In the genomic region with DNA sequence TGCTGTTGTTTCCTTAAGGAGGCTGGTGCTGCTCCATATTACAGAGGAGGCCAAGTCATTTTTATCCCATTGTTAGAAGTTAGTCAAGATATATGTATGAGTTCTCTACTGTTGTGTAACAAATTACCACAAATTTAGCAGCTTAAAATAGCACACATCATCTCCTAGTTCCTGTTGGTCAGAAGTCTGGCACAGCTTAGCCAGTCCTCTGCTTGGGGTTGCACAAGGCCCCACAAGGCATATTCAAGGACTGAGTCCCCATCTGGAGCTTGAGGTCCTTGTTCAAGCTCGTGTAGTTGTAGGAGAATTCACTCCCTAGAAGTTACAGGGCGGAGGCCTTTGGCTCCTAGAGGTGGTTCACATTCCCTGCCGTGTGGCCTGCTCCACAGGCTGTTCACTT, we compare ENCODE assay signal across 20 cellular contexts. TPM values are rescaled to one million over a fixed set of nuclear protein-coding genes. Genes with fewer than 3 reads are reported as not detected.
DNase-seq lines count a peak whose midpoint lies in the region; ATAC-seq and TF ChIP-seq lines count a peak whose summit lies in the region.
"Had no signal": no experiment of that assay in that cellular context is flagged by ENCODE, and none has a peak within 500 bp of the region (broad histone marks: within the 10 kb centered on the region; RNA-seq: fewer than 3 reads in every experiment).

No MANE protein-coding gene starts in this region.

- dilution Hi-C loops in mammary epithelial cell (cut with HindIII; ENCODE audit: low sequenced_read_pairs), result loop anchor here (5.0 to 25.0 kb wide), 2 partner anchors 40 to 420 kb away; no protein-coding TSS in a partner anchor

- H3K36me3 Mint-ChIP-seq in CD14-positive monocyte, result peaks cover 53 to 59% of the 10 kb centered on the region in 2 donors
- H3K36me3 Mint-ChIP-seq in natural killer cell treated with Interleukin-12 subunit alpha and Interleukin-12 subunit beta and Interleukin-15 and Interleukin-18, amount 100 ng/mL, for 72 hours, result peaks cover 12% of the 10 kb centered on the region

- peak; percentile 75 for DNase-seq in CD14-positive monocyte (ENCODE audit: low spot score)
- DNase-seq in MG63, result peak; percentile 48
- DNase-seq in mammary epithelial cell, result peak; percentile 50
- no peak for DNase-seq in natural killer cell treated with Interleukin-12 subunit alpha and Interleukin-12 subunit beta and Interleukin-15 and Interleukin-18, amount 100 ng/mL, for 72 hours (ENCODE audit: low spot score)
- DNase-seq in aorta, result no peak
- DNase-seq in erythroblast (lab: John Stamatoyannopoulos, UW), result no peak
- no peak for DNase-seq in SHP77 (lab: John Stamatoyannopoulos, UW)
- DNase-seq: activated T-cell treated with anti-CD3 and anti-CD28 coated beads, Interleukin-2, amount 50 U/mL, for 4 hours; CD4-positive, CD25-positive, alpha-beta regulatory T cell; central memory CD4-positive, alpha-beta T cell; DMS79 treated with DMSO at 0.1 percent for 48 hours; endodermal cell; kidney; NCI-H2029 treated with DMSO at 0.1 percent for 48 hours; ovary; RPMI8226; stimulated activated naive CD4-positive, alpha-beta T cell treated with Interleukin-2 at 50 U/mL for 16 hours had no signal

- peaks cover 84% of the 10 kb centered on the region for H3K79me2 ChIP-seq in mammary epithelial cell (ENCODE audit: insufficient read depth, low read length)

- H3K27ac ChIP-seq in mammary epithelial cell (ENCODE audit: insufficient read depth, low read depth, low read length) (no peak overlapping the region), aorta (ENCODE audit: low read depth in 1 of 2, low read length in 2 of 2) (no peak overlapping the region)
- H3K27ac ChIP-seq: heart left ventricle, ovary had no signal

- CTCF ChIA-PET in mammary epithelial cell (lab: Charles Lee; ENCODE audit: low non-redundant PET), result no interaction called here

- peak overlapping the region; percentile 8 to 79 (median 74) for H3K27ac Mint-ChIP-seq in CD14-positive monocyte
- H3K27ac Mint-ChIP-seq in natural killer cell treated with Interleukin-12 subunit alpha and Interleukin-12 subunit beta and Interleukin-15 and Interleukin-18, amount 100 ng/mL, for 72 hours, result no peak overlapping the region
- H3K27ac Mint-ChIP-seq: activated naive CD8-positive, alpha-beta T cell; CD4-positive, CD25-positive, alpha-beta regulatory T cell; endodermal cell had no signal

- H3K9me3 Mint-ChIP-seq in CD14-positive monocyte, result peaks cover 0 to 7% (median 4%) of the 10 kb centered on the region in 7 donors
- H3K9me3 Mint-ChIP-seq in natural killer cell treated with Interleukin-12 subunit alpha and Interleukin-12 subunit beta and Interleukin-15 and Interleukin-18, amount 100 ng/mL, for 72 hours, result no peaks in the 10 kb centered on the region
- H3K9me3 Mint-ChIP-seq: activated T-cell treated with anti-CD3 and anti-CD28 coated beads, Interleukin-2, amount 50 U/mL, for 4 hours; CD4-positive, CD25-positive, alpha-beta regulatory T cell had no signal

- no peak overlapping the region for H3K4me2 ChIP-seq in mammary epithelial cell (ENCODE audit: insufficient read depth, low read depth, low read length)

- BruUV-seq in mammary epithelial cell (replicated peaks; lab: Mats Ljungman, UMichigan), result no TSS peak

- no peak overlapping the region for H2AFZ ChIP-seq in mammary epithelial cell (ENCODE audit: low read depth, low read length)

- TF ChIP-seq CTCF in CD14-positive monocyte (IDR thresholded peaks at IDR 0.05), result no peak
- TF ChIP-seq CTCF in mammary epithelial cell (conservative IDR thresholded peaks at IDR 0.05 in 1 of 2, IDR thresholded peaks at IDR 0.05 in 1 of 2; ENCODE audit: extremely low read depth in 1 of 2, insufficient read depth in 1 of 2, low read depth in 1 of 2, low read length in 2 of 2), result no peak

- peak overlapping the region in 1 of 2 donors; percentile 31 for H3K4me3 Mint-ChIP-seq in CD14-positive monocyte
- H3K4me3 Mint-ChIP-seq in natural killer cell treated with Interleukin-12 subunit alpha and Interleukin-12 subunit beta and Interleukin-15 and Interleukin-18, amount 100 ng/mL, for 72 hours, result no peak overlapping the region
- H3K4me3 Mint-ChIP-seq: activated naive CD8-positive, alpha-beta T cell; activated T-cell treated with anti-CD3 and anti-CD28 coated beads, Interleukin-2, amount 50 U/mL, for 4 hours; CD4-positive, CD25-positive, alpha-beta regulatory T cell; endodermal cell had no signal

- in situ Hi-C loops in mammary epithelial cell (cut with MboI; ENCODE audit: low sequenced_read_pairs in 2 of 2), result loop anchor here (5.0 to 10.0 kb wide), 6 partner anchors 188 to 628 kb away; partner anchors contain the start of genes CDKN2B (in 2 of the 2) and DMRTA1 (in 1 of the 2)

- H3K36me3 ChIP-seq in MG63 (peaks cover 99% of the 10 kb centered on the region), mammary epithelial cell (ENCODE audit: insufficient read depth, low read length) (peaks cover 37% of the 10 kb centered on the region), aorta (ENCODE audit: control insufficient read depth in 1 of 2, insufficient read depth in 2 of 2, low read length in 1 of 2) (peaks cover 4 to 12% of the 10 kb centered on the region in 2 donors)
- H3K36me3 ChIP-seq: ovary had no signal

- no peaks in the 10 kb centered on the region for H3K27me3 Mint-ChIP-seq in CD14-positive monocyte (ENCODE audit: low read depth in 3 of 3)
- no peaks in the 10 kb centered on the region for H3K27me3 Mint-ChIP-seq in natural killer cell treated with Interleukin-12 subunit alpha and Interleukin-12 subunit beta and Interleukin-15 and Interleukin-18, amount 100 ng/mL, for 72 hours
- H3K27me3 Mint-ChIP-seq: activated naive CD8-positive, alpha-beta T cell; CD4-positive, CD25-positive, alpha-beta regulatory T cell had no signal

- TF ChIP-seq POLR2A in erythroblast (IDR thresholded peaks at IDR 0.05; ENCODE audit: low read length), result no peak

- WGBS in mammary epithelial cell (ENCODE audit: low coverage, missing lambda C conversion rate), result 81% methylated on average over 3 of the region's 3 CpGs
- 79% methylated on average over 3 of the region's 3 CpGs for WGBS in aorta, 2 donors

- peaks cover 31% of the 10 kb centered on the region for H3K4me1 Mint-ChIP-seq in CD14-positive monocyte
- H3K4me1 Mint-ChIP-seq in natural killer cell treated with Interleukin-12 subunit alpha and Interleukin-12 subunit beta and Interleukin-15 and Interleukin-18, amount 100 ng/mL, for 72 hours (ENCODE audit: low read depth in 2 of 2), result peaks cover 4 to 10% of the 10 kb centered on the region in 2 donors

- ATAC-seq in natural killer cell treated with Interleukin-12 subunit alpha and Interleukin-12 subunit beta and Interleukin-15 and Interleukin-18, amount 100 ng/mL, for 72 hours, result peak; percentile 67 to 73
- ATAC-seq in HG02840 (IDR thresholded peaks at IDR 0.05; ENCODE audit: low FRiP score, unreplicated experiment) (no peak), aorta (ENCODE audit: low FRiP score) (no peak)
- ATAC-seq: activated T-cell treated with anti-CD3 and anti-CD28 coated beads, Interleukin-2, amount 50 U/mL, for 4 hours had no signal

- intact Hi-C loops in CD14-positive monocyte (cut with micrococcal nuclease), result loop anchor here in 1 of 2 donors (2.0 to 10.0 kb wide), 2 partner anchors 16 to 338 kb away; no protein-coding TSS in a partner anchor
- intact Hi-C loops in mammary epithelial cell (cut with micrococcal nuclease), result no loop called here
- intact Hi-C loops in aorta (cut with DNase I), result loop anchor here in 1 of 2 donors (10.0 kb wide), 1 partner anchor 628 kb away; the partner anchor contains the start of gene DMRTA1

- H3K4me3 ChIP-seq in MG63 (no peak overlapping the region), mammary epithelial cell (replicated peaks in 1 of 3; ENCODE audit: insufficient read depth in 1 of 3, low read depth in 2 of 3, low read length in 3 of 3) (no peak overlapping the region), aorta (ENCODE audit: low read length in 2 of 2) (no peak overlapping the region)
- H3K4me3 ChIP-seq: heart left ventricle, ovary had no signal

- H3K9me3 ChIP-seq in MG63 (peaks cover 37% of the 10 kb centered on the region), mammary epithelial cell (replicated peaks; ENCODE audit: insufficient read depth, low read length) (no peaks in the 10 kb centered on the region), aorta (ENCODE audit: control insufficient read depth, low read length) (no peaks in the 10 kb centered on the region)
- H3K9me3 ChIP-seq: ovary had no signal

- H3K4me1 ChIP-seq in mammary epithelial cell (ENCODE audit: insufficient read depth, low read length) (peaks cover 23% of the 10 kb centered on the region), aorta (ENCODE audit: control insufficient read depth in 1 of 2, insufficient read depth in 2 of 2, low read length in 2 of 2) (no peaks in the 10 kb centered on the region)

- H3K9ac ChIP-seq in mammary epithelial cell (ENCODE audit: insufficient read depth, low read length), result no peak overlapping the region

- H3K27me3 ChIP-seq in MG63, result no peaks in the 10 kb centered on the region
- H3K27me3 ChIP-seq in mammary epithelial cell (ENCODE audit: insufficient read depth, low read length), result no peaks in the 10 kb centered on the region
- no peaks in the 10 kb centered on the region for H3K27me3 ChIP-seq in aorta (ENCODE audit: control insufficient read depth in 1 of 2, insufficient read depth in 2 of 2, low read length in 1 of 2)
- H3K27me3 ChIP-seq: heart left ventricle, ovary had no signal

- no peaks in the 10 kb centered on the region for H4K20me1 ChIP-seq in mammary epithelial cell (ENCODE audit: insufficient read depth, low read length)

RNA-seq across cellular contexts. Expression of gene MTAP, which starts 14.7 kb away (rescaled TPM):
- polyA plus RNA-seq in CD14-positive monocyte (10 to 100 TPM in 1 of 2 donors, 1 to 10 TPM in 1; 7.8 to 11.3 TPM), mammary epithelial cell (59.0 TPM), aorta (10 to 100 TPM in 1 of 2 donors, 1 to 10 TPM in 1; 4.0 to 10.9 TPM)
- total RNA-seq in MG63 (2014; rRNA removed; shearing (Covaris generic); ENCODE audit: low replicate concordance), result 37.1 and 133 TPM in 2 replicates
- total RNA-seq in mammary epithelial cell (10 to 100 TPM; 51.5 to 96.9 TPM), aorta (10 to 100 TPM; 28.5 to 41.1 TPM)
- 52.6 TPM for polyA minus RNA-seq in mammary epithelial cell
- 10 to 100 TPM; 32.9 to 61.3 TPM for total RNA-seq in natural killer cell treated with Interleukin-12 subunit alpha and Interleukin-12 subunit beta and Interleukin-15 and Interleukin-18, amount 100 ng/mL, for 72 hours

Comparison
In these comparisons a context has a peak if more than half of its experiments do, and no peak if none do; other contexts are left out.
1. DNase-seq: peak in CD14-positive monocyte (single experiment), MG63 (single experiment) and mammary epithelial cell (single experiment); none in natural killer cell treated with Interleukin-12 subunit alpha and Interleukin-12 subunit beta and Interleukin-15 and Interleukin-18, amount 100 ng/mL, for 72 hours (single experiment), aorta (0 of 2), erythroblast (0 of 2) and SHP77 (0 of 2).
2. H3K27ac Mint-ChIP-seq: peak in CD14-positive monocyte (7 of 7); none in natural killer cell treated with Interleukin-12 subunit alpha and Interleukin-12 subunit beta and Interleukin-15 and Interleukin-18, amount 100 ng/mL, for 72 hours (0 of 2).
3. ATAC-seq: peak in natural killer cell treated with Interleukin-12 subunit alpha and Interleukin-12 subunit beta and Interleukin-15 and Interleukin-18, amount 100 ng/mL, for 72 hours (2 of 2); none in HG02840 (single experiment) and aorta (single experiment).